Comparison of ENCODE assay signal across 1 cellular context in genomic region chr20:44336086-44336485, GRCh38.
TF ChIP-seq lines count a peak whose summit lies in the region.

No MANE protein-coding gene starts in this region.

TF ChIP-seq in HepG2, 621 proteins besides CTCF, POLR2A, EP300 and RAD21 (continued from another document and continues in another):
- no peak for TF ChIP-seq ATF3 (CRISPR knock-in tag; IDR thresholded peaks at IDR 0.05)
- no peak for TF ChIP-seq CENPT (CRISPR knock-in tag; IDR thresholded peaks at IDR 0.05; ENCODE audit: low read depth)
- no peak for TF ChIP-seq AKNA (CRISPR knock-in tag; IDR thresholded peaks at IDR 0.05; ENCODE audit: borderline replicate concordance)
- no peak for TF ChIP-seq CCAR2 (optimal IDR thresholded peaks at IDR 0.05; ENCODE audit: low read depth, low read length)
- no peak for TF ChIP-seq ZNF101 (CRISPR knock-in tag; IDR thresholded peaks at IDR 0.05; ENCODE audit: borderline replicate concordance, low read depth)
- no peak for TF ChIP-seq HOXA3 (CRISPR knock-in tag; IDR thresholded peaks at IDR 0.05)
- no peak for TF ChIP-seq ZNF484 (CRISPR knock-in tag; IDR thresholded peaks at IDR 0.05; ENCODE audit: borderline replicate concordance, low read depth)
- TF ChIP-seq ZNF687 (CRISPR knock-in tag; IDR thresholded peaks at IDR 0.05) = peak; percentile 52; the same call in 1 of the 2 replicates
- no peak for TF ChIP-seq ASH2L (IDR thresholded peaks at IDR 0.05; ENCODE audit: insufficient read length, low read depth, low read length)
- no peak for TF ChIP-seq ZBTB25 (CRISPR knock-in tag; IDR thresholded peaks at IDR 0.05)
- TF ChIP-seq RXRB (CRISPR knock-in tag; IDR thresholded peaks at IDR 0.05; ENCODE audit: borderline replicate concordance) = no peak
- no peak for TF ChIP-seq ZNF468 (CRISPR knock-in tag; IDR thresholded peaks at IDR 0.05)
- no peak for TF ChIP-seq ZNF747 (CRISPR knock-in tag; IDR thresholded peaks at IDR 0.05; ENCODE audit: borderline replicate concordance)
- TF ChIP-seq ARNT (IDR thresholded peaks at IDR 0.05) = no peak
- no peak for TF ChIP-seq ZNF512B (CRISPR knock-in tag; IDR thresholded peaks at IDR 0.05; ENCODE audit: borderline replicate concordance)
- no peak for TF ChIP-seq ZSCAN25 (CRISPR knock-in tag; IDR thresholded peaks at IDR 0.05)
- no peak for TF ChIP-seq RCOR2 (CRISPR knock-in tag; IDR thresholded peaks at IDR 0.05)
- TF ChIP-seq SNAPC2 (CRISPR knock-in tag; IDR thresholded peaks at IDR 0.05) = no peak
- no peak for TF ChIP-seq KLF16 (CRISPR knock-in tag; IDR thresholded peaks at IDR 0.05)
- no peak for TF ChIP-seq THAP9 (CRISPR knock-in tag; IDR thresholded peaks at IDR 0.05; ENCODE audit: borderline replicate concordance)
- TF ChIP-seq BRF2 (CRISPR knock-in tag; IDR thresholded peaks at IDR 0.05) = no peak
- TF ChIP-seq CSRNP2 (CRISPR knock-in tag; conservative IDR thresholded peaks at IDR 0.05; ENCODE audit: low read depth) = no peak
- no peak for TF ChIP-seq HCFC1 (IDR thresholded peaks at IDR 0.05; ENCODE audit: low read depth, low read length)
- TF ChIP-seq MTA1 (CRISPR knock-in tag; IDR thresholded peaks at IDR 0.05; ENCODE audit: borderline replicate concordance) = peak; percentile 18; the same call in 1 of the 2 replicates
- TF ChIP-seq ZNF274 (CRISPR knock-in tag; IDR thresholded peaks at IDR 0.05) = no peak
- TF ChIP-seq FOSL2 (CRISPR knock-in tag; IDR thresholded peaks at IDR 0.05) = no peak
- no peak for TF ChIP-seq ZNF580 (CRISPR knock-in tag; IDR thresholded peaks at IDR 0.05; ENCODE audit: borderline replicate concordance, low read depth)
- TF ChIP-seq SMARCC2 (IDR thresholded peaks at IDR 0.05) = no peak
- no peak for TF ChIP-seq ZNF362 (CRISPR knock-in tag; IDR thresholded peaks at IDR 0.05; ENCODE audit: borderline replicate concordance)
- 0 out of 2 replicates have a peak, but pooled peaks have one; percentile 8 for TF ChIP-seq ZBTB7B (CRISPR knock-in tag; IDR thresholded peaks at IDR 0.05)
- no peak for TF ChIP-seq ZNF138 (CRISPR knock-in tag; IDR thresholded peaks at IDR 0.05; ENCODE audit: low read depth)
- TF ChIP-seq POLR2G (IDR thresholded peaks at IDR 0.05; ENCODE audit: low read depth, low read length) = no peak
- no peak for TF ChIP-seq ZNF10 (CRISPR knock-in tag; IDR thresholded peaks at IDR 0.05; ENCODE audit: borderline replicate concordance, low read depth)
- 0 out of 2 replicates have a peak, but pooled peaks have one; percentile 48 for TF ChIP-seq ZNF292 (CRISPR knock-in tag; IDR thresholded peaks at IDR 0.05; ENCODE audit: borderline replicate concordance, low read depth)
- TF ChIP-seq SPEN (CRISPR knock-in tag; IDR thresholded peaks at IDR 0.05; ENCODE audit: low read depth) = 0 out of 2 replicates have a peak, but pooled peaks have one; percentile 14
- TF ChIP-seq SP140L (CRISPR knock-in tag; IDR thresholded peaks at IDR 0.05; ENCODE audit: borderline replicate concordance) = no peak
- TF ChIP-seq NCOA1 (CRISPR knock-in tag; IDR thresholded peaks at IDR 0.05) = no peak
- no peak for TF ChIP-seq CBFB (CRISPR knock-in tag; IDR thresholded peaks at IDR 0.05)
- no peak for TF ChIP-seq ZNF672 (CRISPR knock-in tag; IDR thresholded peaks at IDR 0.05)
- TF ChIP-seq THAP8 (CRISPR knock-in tag; IDR thresholded peaks at IDR 0.05; ENCODE audit: borderline replicate concordance) = no peak
